Comparison of ENCODE assay signal across 14 cellular contexts in the genomic region with DNA sequence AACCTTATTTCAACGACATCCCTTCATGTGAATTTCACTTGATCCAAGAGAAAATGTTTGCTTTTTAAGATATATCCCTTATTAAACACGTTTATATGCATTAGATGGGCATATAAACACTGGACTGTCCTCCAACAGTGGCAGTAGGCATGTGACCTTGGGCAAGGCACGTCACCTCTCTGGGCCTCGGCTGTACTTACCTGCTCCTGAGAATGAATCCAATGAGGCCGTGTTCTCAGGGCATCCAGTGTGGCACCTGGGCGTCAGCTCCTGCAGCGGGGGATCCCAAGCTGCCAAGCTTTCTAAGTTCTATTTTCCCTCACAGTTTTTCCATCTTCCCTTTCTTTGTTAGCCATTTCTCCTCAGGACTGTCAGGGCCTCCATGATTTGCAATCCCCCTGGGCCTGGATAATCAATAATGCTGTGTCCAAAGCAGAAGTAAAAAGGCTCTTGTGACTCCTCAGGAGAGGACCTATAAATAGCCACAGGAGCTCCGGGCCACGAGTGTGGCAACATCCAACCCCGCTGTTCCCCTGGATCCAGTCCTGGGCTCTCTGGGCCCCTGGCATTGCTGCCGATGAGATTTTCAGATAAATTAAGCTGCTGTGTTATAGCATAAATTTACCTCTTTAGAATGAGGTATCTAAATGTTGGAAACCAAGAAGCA.
"Had no signal": no experiment of that assay in that cellular context is flagged by ENCODE, and none has a peak within 500 bp of the region (broad histone marks: within the 10 kb centered on the region; RNA-seq: fewer than 3 reads in every experiment).

No MANE protein-coding gene starts in this region.

- H3K9me3 ChIP-seq: suprapubic skin had no signal

- H3K27me3 ChIP-seq: suprapubic skin had no signal

- H3K27ac ChIP-seq: suprapubic skin had no signal

- DNase-seq: activated CD4-positive, alpha-beta T cell treated with anti-CD3 and anti-CD28 coated beads, Interleukin-2, amount 10 ng/mL, durations not matched to agents 7 days and 5 days; activated CD4-positive, CD25-positive, alpha-beta regulatory T cell; activated CD8-positive, alpha-beta memory T cell treated with anti-CD3 and anti-CD28 coated beads for 24 hours; activated naive CD4-positive, alpha-beta T cell treated with Interleukin-2 at 50 U/mL for 16 hours; cortex of kidney; effector memory CD4-positive, alpha-beta T cell; hippocampal formation; kidney glomerular epithelial cell; midbrain; posterior cingulate gyrus; stimulated activated naive CD4-positive, alpha-beta T cell treated with Interleukin-2 at 50 U/mL for 16 hours had no signal

- ATAC-seq: sciatic nerve had no signal

- H3K4me3 ChIP-seq: lung, suprapubic skin had no signal
